ENCODE assay signal across 1 cellular context in the genomic region with DNA sequence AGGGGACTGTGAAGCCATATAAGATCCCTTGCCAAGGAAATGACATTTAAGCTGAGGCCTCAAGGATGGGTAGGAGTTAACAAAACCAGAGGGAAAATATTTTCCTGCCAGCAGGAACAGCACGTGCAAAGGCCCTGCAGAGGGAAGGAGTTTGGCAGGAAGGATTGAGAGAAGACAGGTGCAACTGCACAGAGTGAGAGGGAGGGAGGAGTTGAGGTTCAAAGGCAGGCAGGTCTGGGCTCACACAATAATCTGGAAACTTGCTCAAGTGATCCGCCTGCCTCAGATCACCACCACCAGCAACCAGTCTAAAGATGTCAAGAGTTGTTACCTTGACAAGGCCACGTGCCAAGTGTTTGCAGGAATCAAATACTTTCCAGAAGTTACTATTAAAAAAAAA.
TF ChIP-seq lines count a peak whose summit lies in the region.

No MANE protein-coding gene starts in this region.

TF ChIP-seq in GM23338, 12 proteins besides CTCF, POLR2A, EP300 and RAD21 (continued from another document):
- TF ChIP-seq, protein P1, sequence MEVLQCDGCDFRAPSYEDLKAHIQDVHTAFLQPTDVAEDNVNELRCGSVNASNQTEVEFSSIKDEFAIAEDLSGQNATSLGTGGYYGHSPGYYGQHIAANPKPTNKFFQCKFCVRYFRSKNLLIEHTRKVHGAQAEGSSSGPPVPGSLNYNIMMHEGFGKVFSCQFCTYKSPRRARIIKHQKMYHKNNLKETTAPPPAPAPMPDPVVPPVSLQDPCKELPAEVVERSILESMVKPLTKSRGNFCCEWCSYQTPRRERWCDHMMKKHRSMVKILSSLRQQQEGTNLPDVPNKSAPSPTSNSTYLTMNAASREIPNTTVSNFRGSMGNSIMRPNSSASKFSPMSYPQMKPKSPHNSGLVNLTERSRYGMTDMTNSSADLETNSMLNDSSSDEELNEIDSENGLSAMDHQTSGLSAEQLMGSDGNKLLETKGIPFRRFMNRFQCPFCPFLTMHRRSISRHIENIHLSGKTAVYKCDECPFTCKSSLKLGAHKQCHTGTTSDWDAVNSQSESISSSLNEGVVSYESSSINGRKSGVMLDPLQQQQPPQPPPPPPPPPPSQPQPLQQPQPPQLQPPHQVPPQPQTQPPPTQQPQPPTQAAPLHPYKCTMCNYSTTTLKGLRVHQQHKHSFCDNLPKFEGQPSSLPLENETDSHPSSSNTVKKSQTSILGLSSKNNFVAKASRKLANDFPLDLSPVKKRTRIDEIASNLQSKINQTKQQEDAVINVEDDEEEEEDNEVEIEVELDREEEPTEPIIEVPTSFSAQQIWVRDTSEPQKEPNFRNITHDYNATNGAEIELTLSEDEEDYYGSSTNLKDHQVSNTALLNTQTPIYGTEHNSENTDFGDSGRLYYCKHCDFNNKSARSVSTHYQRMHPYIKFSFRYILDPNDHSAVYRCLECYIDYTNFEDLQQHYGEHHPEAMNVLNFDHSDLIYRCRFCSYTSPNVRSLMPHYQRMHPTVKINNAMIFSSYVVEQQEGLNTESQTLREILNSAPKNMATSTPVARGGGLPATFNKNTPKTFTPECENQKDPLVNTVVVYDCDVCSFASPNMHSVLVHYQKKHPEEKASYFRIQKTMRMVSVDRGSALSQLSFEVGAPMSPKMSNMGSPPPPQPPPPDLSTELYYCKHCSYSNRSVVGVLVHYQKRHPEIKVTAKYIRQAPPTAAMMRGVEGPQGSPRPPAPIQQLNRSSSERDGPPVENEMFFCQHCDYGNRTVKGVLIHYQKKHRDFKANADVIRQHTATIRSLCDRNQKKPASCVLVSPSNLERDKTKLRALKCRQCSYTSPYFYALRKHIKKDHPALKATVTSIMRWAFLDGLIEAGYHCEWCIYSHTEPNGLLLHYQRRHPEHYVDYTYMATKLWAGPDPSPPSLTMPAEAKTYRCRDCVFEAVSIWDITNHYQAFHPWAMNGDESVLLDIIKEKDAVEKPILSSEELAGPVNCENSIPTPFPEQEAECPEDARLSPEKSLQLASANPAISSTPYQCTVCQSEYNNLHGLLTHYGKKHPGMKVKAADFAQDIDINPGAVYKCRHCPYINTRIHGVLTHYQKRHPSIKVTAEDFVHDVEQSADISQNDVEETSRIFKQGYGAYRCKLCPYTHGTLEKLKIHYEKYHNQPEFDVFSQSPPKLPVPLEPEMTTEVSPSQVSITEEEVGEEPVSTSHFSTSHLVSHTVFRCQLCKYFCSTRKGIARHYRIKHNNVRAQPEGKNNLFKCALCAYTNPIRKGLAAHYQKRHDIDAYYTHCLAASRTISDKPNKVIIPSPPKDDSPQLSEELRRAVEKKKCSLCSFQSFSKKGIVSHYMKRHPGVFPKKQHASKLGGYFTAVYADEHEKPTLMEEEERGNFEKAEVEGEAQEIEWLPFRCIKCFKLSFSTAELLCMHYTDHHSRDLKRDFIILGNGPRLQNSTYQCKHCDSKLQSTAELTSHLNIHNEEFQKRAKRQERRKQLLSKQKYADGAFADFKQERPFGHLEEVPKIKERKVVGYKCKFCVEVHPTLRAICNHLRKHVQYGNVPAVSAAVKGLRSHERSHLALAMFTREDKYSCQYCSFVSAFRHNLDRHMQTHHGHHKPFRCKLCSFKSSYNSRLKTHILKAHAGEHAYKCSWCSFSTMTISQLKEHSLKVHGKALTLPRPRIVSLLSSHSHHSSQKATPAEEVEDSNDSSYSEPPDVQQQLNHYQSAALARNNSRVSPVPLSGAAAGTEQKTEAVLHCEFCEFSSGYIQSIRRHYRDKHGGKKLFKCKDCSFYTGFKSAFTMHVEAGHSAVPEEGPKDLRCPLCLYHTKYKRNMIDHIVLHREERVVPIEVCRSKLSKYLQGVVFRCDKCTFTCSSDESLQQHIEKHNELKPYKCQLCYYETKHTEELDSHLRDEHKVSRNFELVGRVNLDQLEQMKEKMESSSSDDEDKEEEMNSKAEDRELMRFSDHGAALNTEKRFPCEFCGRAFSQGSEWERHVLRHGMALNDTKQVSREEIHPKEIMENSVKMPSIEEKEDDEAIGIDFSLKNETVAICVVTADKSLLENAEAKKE (CRISPR knock-in tag; IDR thresholded peaks at IDR 0.05), result no peak
- TF ChIP-seq ZNF331 (CRISPR knock-in tag; IDR thresholded peaks at IDR 0.05; ENCODE audit: low read depth), result no peak
